8 cellular contexts compared by ENCODE assay signal in the genomic region with DNA sequence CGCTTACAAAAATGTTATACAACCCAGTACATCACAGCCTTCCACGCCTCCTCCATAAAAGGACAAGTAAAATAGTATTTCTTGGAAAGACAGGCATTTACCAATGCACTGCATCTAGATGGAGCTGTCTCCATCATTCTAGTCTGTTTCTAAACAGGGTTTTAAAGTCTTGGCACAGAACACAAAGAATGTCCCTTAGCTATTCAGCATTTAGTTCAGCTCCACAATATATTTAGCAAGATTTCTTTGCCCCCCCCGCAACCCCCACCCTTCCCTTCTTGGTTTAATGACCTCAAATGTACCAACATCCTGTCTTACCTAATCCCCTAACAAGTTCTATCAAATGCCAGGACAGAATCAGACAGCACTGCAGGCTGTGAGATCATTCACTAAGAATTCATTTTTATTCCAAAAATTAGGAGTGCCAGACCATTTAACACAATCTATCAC.
DNase-seq lines count a peak whose midpoint lies in the region; ATAC-seq and TF ChIP-seq lines count a peak whose summit lies in the region.

No MANE protein-coding gene starts in this region.

- H3K4me1 ChIP-seq in stomach = peaks cover 0 to 17% (median 3%) of the 10 kb centered on the region in 4 donors

- 33 to 56% (median 37%) methylated on average over 3 of the region's 3 CpGs for WGBS in stomach, 5 donors

- no peak for TF ChIP-seq EP300 in stomach (IDR thresholded peaks at IDR 0.05)

- H3K4me3 Mint-ChIP-seq in activated CD8-positive, alpha-beta memory T cell treated with anti-CD3 and anti-CD28 coated beads, Interleukin-2, amount 10 ng/mL, durations not matched to agents 7 days and 5 days = no peak overlapping the region
- H3K4me3 Mint-ChIP-seq in activated naive CD4-positive, alpha-beta T cell treated with anti-CD3 and anti-CD28 coated beads, Interleukin-2, amount 50 U/mL, for 24 hours = peak overlapping the region; percentile 47

- ATAC-seq in activated CD8-positive, alpha-beta memory T cell treated with anti-CD3 and anti-CD28 coated beads, Interleukin-2, amount 10 ng/mL, durations not matched to agents 7 days and 5 days = peak; percentile 30

- TF ChIP-seq CTCF in stomach (IDR thresholded peaks at IDR 0.05) (peak in 1 of 7 experiments; percentile 17), GM13977 (IDR thresholded peaks at IDR 0.05; ENCODE audit: extremely low read depth, insufficient read depth, missing control alignments) (no peak)

- no peak overlapping the region for H3K4me3 ChIP-seq in stomach

- peaks cover 43% of the 10 kb centered on the region for H3K4me1 Mint-ChIP-seq in activated CD8-positive, alpha-beta memory T cell treated with anti-CD3 and anti-CD28 coated beads, Interleukin-2, amount 10 ng/mL, durations not matched to agents 7 days and 5 days
- peaks cover 94% of the 10 kb centered on the region for H3K4me1 Mint-ChIP-seq in activated naive CD4-positive, alpha-beta T cell treated with anti-CD3 and anti-CD28 coated beads, Interleukin-2, amount 50 U/mL, for 24 hours

- no peak for DNase-seq in activated CD8-positive, alpha-beta memory T cell treated with anti-CD3 and anti-CD28 coated beads, Interleukin-2, amount 10 ng/mL, durations not matched to agents 7 days and 5 days
- DNase-seq in activated CD8-positive, alpha-beta memory T cell treated with anti-CD3 and anti-CD28 coated beads, Interleukin-2, amount 50 U/mL, for 4 hours = no peak
- DNase-seq in iris pigment epithelial cell (ENCODE audit: low read depth) = peak; percentile 95
- no peak for DNase-seq in stomach
- DNase-seq in GM13977 (ENCODE audit: low spot score) = no peak
- DNase-seq in activated gamma-delta T cell (lab: John Stamatoyannopoulos, UW) = no peak
- no peak for DNase-seq in T-helper 9 cell

- no peak overlapping the region for H3K27ac Mint-ChIP-seq in activated CD8-positive, alpha-beta memory T cell treated with anti-CD3 and anti-CD28 coated beads, Interleukin-2, amount 10 ng/mL, durations not matched to agents 7 days and 5 days
- peak overlapping the region; percentile 89 for H3K27ac Mint-ChIP-seq in activated naive CD4-positive, alpha-beta T cell treated with anti-CD3 and anti-CD28 coated beads, Interleukin-2, amount 50 U/mL, for 24 hours

- TF ChIP-seq POLR2A in stomach (IDR thresholded peaks at IDR 0.05) = no peak

- H3K9me3 ChIP-seq in stomach = no peaks in the 10 kb centered on the region

- no peaks in the 10 kb centered on the region for H3K36me3 ChIP-seq in stomach

- H3K9me3 Mint-ChIP-seq in activated CD8-positive, alpha-beta memory T cell treated with anti-CD3 and anti-CD28 coated beads, Interleukin-2, amount 10 ng/mL, durations not matched to agents 7 days and 5 days (ENCODE audit: low read depth) = peaks cover 8% of the 10 kb centered on the region
- peaks cover under 1% of the 10 kb centered on the region for H3K9me3 Mint-ChIP-seq in activated naive CD4-positive, alpha-beta T cell treated with anti-CD3 and anti-CD28 coated beads, Interleukin-2, amount 50 U/mL, for 24 hours

- in situ Hi-C loops in GM13977 (cut with MboI; ENCODE audit: low pct_unique_long_range_greater_than_20kb, low sequenced_read_pairs, unreplicated experiment) = no loop called here

- peaks cover 37% of the 10 kb centered on the region for H3K27me3 Mint-ChIP-seq in activated CD8-positive, alpha-beta memory T cell treated with anti-CD3 and anti-CD28 coated beads, Interleukin-2, amount 10 ng/mL, durations not matched to agents 7 days and 5 days
- no peaks in the 10 kb centered on the region for H3K27me3 Mint-ChIP-seq in activated naive CD4-positive, alpha-beta T cell treated with anti-CD3 and anti-CD28 coated beads, Interleukin-2, amount 50 U/mL, for 24 hours

- H3K27ac ChIP-seq in stomach = peak overlapping the region in 4 of 5 donors; percentile 26 to 81 (median 72)

- CTCF ChIA-PET in activated CD8-positive, alpha-beta memory T cell treated with anti-CD3 and anti-CD28 coated beads, Interleukin-2, amount 10 ng/mL, durations not matched to agents 7 days and 5 days (lab: Charles Lee) = interaction anchor here (1.3 kb wide), 3 partner anchors 21 to 158 kb away, joined by 3 to 4 read pairs (median 3); no protein-coding TSS in a partner anchor

- peaks cover 21% of the 10 kb centered on the region for H3K36me3 Mint-ChIP-seq in activated CD8-positive, alpha-beta memory T cell treated with anti-CD3 and anti-CD28 coated beads, Interleukin-2, amount 10 ng/mL, durations not matched to agents 7 days and 5 days
- H3K36me3 Mint-ChIP-seq in activated naive CD4-positive, alpha-beta T cell treated with anti-CD3 and anti-CD28 coated beads, Interleukin-2, amount 50 U/mL, for 24 hours = peaks cover 13% of the 10 kb centered on the region

- intact Hi-C loops in stomach (cut with DNase I; ENCODE audit: low total_unique reads) = no loop called here

- no peaks in the 10 kb centered on the region for H3K27me3 ChIP-seq in stomach
